1 cellular context compared by ENCODE assay signal in genomic region chr2:177161741-177162440, GRCh38.
TF ChIP-seq lines count a peak whose summit lies in the region.

No MANE protein-coding gene starts in this region.

TF ChIP-seq in HCT116, 20 proteins besides CTCF, POLR2A, EP300 and RAD21 (continued from another document):
- TF ChIP-seq YY1 (IDR thresholded peaks at IDR 0.05; ENCODE audit: extremely low read depth, insufficient replicate concordance, low read depth, low read length) (no peak), JUND (IDR thresholded peaks at IDR 0.05) (no peak)
